1 cellular context compared by ENCODE assay signal in genomic region chr16:88238732-88239274, GRCh38.
TF ChIP-seq lines count a peak whose summit lies in the region.
"Not testable (repeated sequence)": the region's sequence is repeated elsewhere in the genome, so short reads cannot be mapped to it uniquely, and the experiment has no call there.

No MANE protein-coding gene starts in this region.

TF ChIP-seq in HepG2, 621 proteins besides CTCF, POLR2A, EP300 and RAD21 (continued from another document and continues in another):
- TF ChIP-seq, protein P1, sequence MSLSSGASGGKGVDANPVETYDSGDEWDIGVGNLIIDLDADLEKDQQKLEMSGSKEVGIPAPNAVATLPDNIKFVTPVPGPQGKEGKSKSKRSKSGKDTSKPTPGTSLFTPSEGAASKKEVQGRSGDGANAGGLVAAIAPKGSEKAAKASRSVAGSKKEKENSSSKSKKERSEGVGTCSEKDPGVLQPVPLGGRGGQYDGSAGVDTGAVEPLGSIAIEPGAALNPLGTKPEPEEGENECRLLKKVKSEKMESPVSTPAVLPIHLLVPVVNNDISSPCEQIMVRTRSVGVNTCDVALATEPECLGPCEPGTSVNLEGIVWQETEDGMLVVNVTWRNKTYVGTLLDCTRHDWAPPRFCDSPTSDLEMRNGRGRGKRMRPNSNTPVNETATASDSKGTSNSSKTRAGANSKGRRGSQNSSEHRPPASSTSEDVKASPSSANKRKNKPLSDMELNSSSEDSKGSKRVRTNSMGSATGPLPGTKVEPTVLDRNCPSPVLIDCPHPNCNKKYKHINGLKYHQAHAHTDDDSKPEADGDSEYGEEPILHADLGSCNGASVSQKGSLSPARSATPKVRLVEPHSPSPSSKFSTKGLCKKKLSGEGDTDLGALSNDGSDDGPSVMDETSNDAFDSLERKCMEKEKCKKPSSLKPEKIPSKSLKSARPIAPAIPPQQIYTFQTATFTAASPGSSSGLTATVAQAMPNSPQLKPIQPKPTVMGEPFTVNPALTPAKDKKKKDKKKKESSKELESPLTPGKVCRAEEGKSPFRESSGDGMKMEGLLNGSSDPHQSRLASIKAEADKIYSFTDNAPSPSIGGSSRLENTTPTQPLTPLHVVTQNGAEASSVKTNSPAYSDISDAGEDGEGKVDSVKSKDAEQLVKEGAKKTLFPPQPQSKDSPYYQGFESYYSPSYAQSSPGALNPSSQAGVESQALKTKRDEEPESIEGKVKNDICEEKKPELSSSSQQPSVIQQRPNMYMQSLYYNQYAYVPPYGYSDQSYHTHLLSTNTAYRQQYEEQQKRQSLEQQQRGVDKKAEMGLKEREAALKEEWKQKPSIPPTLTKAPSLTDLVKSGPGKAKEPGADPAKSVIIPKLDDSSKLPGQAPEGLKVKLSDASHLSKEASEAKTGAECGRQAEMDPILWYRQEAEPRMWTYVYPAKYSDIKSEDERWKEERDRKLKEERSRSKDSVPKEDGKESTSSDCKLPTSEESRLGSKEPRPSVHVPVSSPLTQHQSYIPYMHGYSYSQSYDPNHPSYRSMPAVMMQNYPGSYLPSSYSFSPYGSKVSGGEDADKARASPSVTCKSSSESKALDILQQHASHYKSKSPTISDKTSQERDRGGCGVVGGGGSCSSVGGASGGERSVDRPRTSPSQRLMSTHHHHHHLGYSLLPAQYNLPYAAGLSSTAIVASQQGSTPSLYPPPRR (CRISPR knock-in tag; IDR thresholded peaks at IDR 0.05; ENCODE audit: borderline replicate concordance), result peak; percentile 62; the same call in 1 of the 2 replicates
- TF ChIP-seq ZNF292 (CRISPR knock-in tag; IDR thresholded peaks at IDR 0.05; ENCODE audit: borderline replicate concordance, low read depth) (peak; percentile 54; the same call in 1 of the 2 replicates), ETV5 (CRISPR knock-in tag; IDR thresholded peaks at IDR 0.05; ENCODE audit: borderline replicate concordance) (peak; percentile 94), ZNF788 (CRISPR knock-in tag; IDR thresholded peaks at IDR 0.05; ENCODE audit: borderline replicate concordance) (peak; percentile 72; the same call in 1 of the 2 replicates), CREM (IDR thresholded peaks at IDR 0.05) (peak; percentile 15; the same call in 1 of the 2 replicates), GABPB1 (CRISPR knock-in tag; IDR thresholded peaks at IDR 0.05) (peak; percentile 41; the same call in 1 of the 2 replicates), ZSCAN9 (CRISPR knock-in tag; IDR thresholded peaks at IDR 0.05; ENCODE audit: borderline replicate concordance) (peak; percentile 64; the same call in 1 of the 2 replicates), SKI (IDR thresholded peaks at IDR 0.05; ENCODE audit: partially characterized antibody) (peak; percentile 98), FOXO1 (CRISPR knock-in tag; IDR thresholded peaks at IDR 0.05) (peak; percentile 41; the same call in 1 of the 2 replicates), GFI1 (CRISPR knock-in tag; IDR thresholded peaks at IDR 0.05; ENCODE audit: borderline replicate concordance) (peak; percentile 66; the same call in 1 of the 2 replicates), MEIS2 (CRISPR knock-in tag; IDR thresholded peaks at IDR 0.05) (peak; percentile 37; the same call in 1 of the 2 replicates), ZBED4 (CRISPR knock-in tag; IDR thresholded peaks at IDR 0.05; ENCODE audit: borderline replicate concordance) (peak; percentile 49; the same call in 1 of the 2 replicates), POLR2G (IDR thresholded peaks at IDR 0.05; ENCODE audit: low read depth, low read length) (peak; percentile 59), MIXL1 (CRISPR knock-in tag; IDR thresholded peaks at IDR 0.05) (peak; percentile 73), MAZ (IDR thresholded peaks at IDR 0.05; ENCODE audit: borderline replicate concordance, low read depth, low read length) (peak; percentile 39; the same call in 1 of the 2 replicates), KMT2A (CRISPR knock-in tag; IDR thresholded peaks at IDR 0.05) (peak; percentile 44; the same call in 1 of the 2 replicates), GATAD2A (CRISPR knock-in tag; IDR thresholded peaks at IDR 0.05) (peak; percentile 93), SP5 (CRISPR knock-in tag; IDR thresholded peaks at IDR 0.05; ENCODE audit: borderline replicate concordance, low read depth) (peak; percentile 71), TEAD3 (CRISPR knock-in tag; optimal IDR thresholded peaks at IDR 0.05; ENCODE audit: borderline replicate concordance) (peak; percentile 37), CBX5 (CRISPR knock-in tag; IDR thresholded peaks at IDR 0.05; ENCODE audit: borderline replicate concordance) (peak; percentile 56; the same call in 1 of the 2 replicates), MED1 (CRISPR knock-in tag; IDR thresholded peaks at IDR 0.05) (peak; percentile 92), ZNF335 (CRISPR knock-in tag; IDR thresholded peaks at IDR 0.05) (0 out of 2 replicates have a peak, but pooled peaks have one; percentile 20), FOSL1 (CRISPR knock-in tag; IDR thresholded peaks at IDR 0.05; ENCODE audit: borderline replicate concordance) (peak; percentile 62; the same call in 1 of the 2 replicates), ATF7 (IDR thresholded peaks at IDR 0.05) (0 out of 2 replicates have a peak, but pooled peaks have one; percentile 12), HDAC1 (CRISPR knock-in tag; IDR thresholded peaks at IDR 0.05) (peak; percentile 53), TBX2 (CRISPR knock-in tag; IDR thresholded peaks at IDR 0.05; ENCODE audit: borderline replicate concordance) (peak; percentile 56; the same call in 1 of the 2 replicates), RCOR2 (CRISPR knock-in tag; IDR thresholded peaks at IDR 0.05) (peak; percentile 67; the same call in 1 of the 2 replicates), ARID5B (CRISPR knock-in tag; IDR thresholded peaks at IDR 0.05) (peak; percentile 86)
- not testable (repeated sequence) for TF ChIP-seq CREM (CRISPR knock-in tag; IDR thresholded peaks at IDR 0.05); MAZ (CRISPR knock-in tag; IDR thresholded peaks at IDR 0.05; ENCODE audit: low read depth); ATF7 (CRISPR knock-in tag; IDR thresholded peaks at IDR 0.05)
- TF ChIP-seq, protein P2, sequence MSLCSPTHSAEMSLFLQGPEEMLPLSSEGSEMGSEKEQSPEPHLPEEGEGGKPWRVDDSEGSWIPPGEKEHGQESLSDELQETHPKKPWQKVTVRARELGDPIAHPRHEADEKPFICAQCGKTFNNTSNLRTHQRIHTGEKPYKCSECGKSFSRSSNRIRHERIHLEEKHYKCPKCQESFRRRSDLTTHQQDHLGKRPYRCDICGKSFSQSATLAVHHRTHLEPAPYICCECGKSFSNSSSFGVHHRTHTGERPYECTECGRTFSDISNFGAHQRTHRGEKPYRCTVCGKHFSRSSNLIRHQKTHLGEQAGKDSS (CRISPR knock-in tag; IDR thresholded peaks at IDR 0.05; ENCODE audit: borderline replicate concordance, low read depth), result 0 out of 2 replicates have a peak, but pooled peaks have one; percentile 39
- TF ChIP-seq, protein P3, sequence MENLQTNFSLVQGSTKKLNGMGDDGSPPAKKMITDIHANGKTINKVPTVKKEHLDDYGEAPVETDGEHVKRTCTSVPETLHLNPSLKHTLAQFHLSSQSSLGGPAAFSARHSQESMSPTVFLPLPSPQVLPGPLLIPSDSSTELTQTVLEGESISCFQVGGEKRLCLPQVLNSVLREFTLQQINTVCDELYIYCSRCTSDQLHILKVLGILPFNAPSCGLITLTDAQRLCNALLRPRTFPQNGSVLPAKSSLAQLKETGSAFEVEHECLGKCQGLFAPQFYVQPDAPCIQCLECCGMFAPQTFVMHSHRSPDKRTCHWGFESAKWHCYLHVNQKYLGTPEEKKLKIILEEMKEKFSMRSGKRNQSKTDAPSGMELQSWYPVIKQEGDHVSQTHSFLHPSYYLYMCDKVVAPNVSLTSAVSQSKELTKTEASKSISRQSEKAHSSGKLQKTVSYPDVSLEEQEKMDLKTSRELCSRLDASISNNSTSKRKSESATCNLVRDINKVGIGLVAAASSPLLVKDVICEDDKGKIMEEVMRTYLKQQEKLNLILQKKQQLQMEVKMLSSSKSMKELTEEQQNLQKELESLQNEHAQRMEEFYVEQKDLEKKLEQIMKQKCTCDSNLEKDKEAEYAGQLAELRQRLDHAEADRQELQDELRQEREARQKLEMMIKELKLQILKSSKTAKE (CRISPR knock-in tag; IDR thresholded peaks at IDR 0.05; ENCODE audit: borderline replicate concordance), result peak; percentile 92
- TF ChIP-seq, protein P4, sequence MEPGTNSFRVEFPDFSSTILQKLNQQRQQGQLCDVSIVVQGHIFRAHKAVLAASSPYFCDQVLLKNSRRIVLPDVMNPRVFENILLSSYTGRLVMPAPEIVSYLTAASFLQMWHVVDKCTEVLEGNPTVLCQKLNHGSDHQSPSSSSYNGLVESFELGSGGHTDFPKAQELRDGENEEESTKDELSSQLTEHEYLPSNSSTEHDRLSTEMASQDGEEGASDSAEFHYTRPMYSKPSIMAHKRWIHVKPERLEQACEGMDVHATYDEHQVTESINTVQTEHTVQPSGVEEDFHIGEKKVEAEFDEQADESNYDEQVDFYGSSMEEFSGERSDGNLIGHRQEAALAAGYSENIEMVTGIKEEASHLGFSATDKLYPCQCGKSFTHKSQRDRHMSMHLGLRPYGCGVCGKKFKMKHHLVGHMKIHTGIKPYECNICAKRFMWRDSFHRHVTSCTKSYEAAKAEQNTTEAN (CRISPR knock-in tag; conservative IDR thresholded peaks at IDR 0.05), result 0 out of 2 replicates have a peak, but pooled peaks have one; percentile 45
- TF ChIP-seq, protein P5, sequence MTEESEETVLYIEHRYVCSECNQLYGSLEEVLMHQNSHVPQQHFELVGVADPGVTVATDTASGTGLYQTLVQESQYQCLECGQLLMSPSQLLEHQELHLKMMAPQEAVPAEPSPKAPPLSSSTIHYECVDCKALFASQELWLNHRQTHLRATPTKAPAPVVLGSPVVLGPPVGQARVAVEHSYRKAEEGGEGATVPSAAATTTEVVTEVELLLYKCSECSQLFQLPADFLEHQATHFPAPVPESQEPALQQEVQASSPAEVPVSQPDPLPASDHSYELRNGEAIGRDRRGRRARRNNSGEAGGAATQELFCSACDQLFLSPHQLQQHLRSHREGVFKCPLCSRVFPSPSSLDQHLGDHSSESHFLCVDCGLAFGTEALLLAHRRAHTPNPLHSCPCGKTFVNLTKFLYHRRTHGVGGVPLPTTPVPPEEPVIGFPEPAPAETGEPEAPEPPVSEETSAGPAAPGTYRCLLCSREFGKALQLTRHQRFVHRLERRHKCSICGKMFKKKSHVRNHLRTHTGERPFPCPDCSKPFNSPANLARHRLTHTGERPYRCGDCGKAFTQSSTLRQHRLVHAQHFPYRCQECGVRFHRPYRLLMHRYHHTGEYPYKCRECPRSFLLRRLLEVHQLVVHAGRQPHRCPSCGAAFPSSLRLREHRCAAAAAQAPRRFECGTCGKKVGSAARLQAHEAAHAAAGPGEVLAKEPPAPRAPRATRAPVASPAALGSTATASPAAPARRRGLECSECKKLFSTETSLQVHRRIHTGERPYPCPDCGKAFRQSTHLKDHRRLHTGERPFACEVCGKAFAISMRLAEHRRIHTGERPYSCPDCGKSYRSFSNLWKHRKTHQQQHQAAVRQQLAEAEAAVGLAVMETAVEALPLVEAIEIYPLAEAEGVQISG (CRISPR knock-in tag; IDR thresholded peaks at IDR 0.05), result peak; percentile 55; the same call in 1 of the 2 replicates
